Comparison of ENCODE assay signal across 16 cellular contexts in the genomic region with DNA sequence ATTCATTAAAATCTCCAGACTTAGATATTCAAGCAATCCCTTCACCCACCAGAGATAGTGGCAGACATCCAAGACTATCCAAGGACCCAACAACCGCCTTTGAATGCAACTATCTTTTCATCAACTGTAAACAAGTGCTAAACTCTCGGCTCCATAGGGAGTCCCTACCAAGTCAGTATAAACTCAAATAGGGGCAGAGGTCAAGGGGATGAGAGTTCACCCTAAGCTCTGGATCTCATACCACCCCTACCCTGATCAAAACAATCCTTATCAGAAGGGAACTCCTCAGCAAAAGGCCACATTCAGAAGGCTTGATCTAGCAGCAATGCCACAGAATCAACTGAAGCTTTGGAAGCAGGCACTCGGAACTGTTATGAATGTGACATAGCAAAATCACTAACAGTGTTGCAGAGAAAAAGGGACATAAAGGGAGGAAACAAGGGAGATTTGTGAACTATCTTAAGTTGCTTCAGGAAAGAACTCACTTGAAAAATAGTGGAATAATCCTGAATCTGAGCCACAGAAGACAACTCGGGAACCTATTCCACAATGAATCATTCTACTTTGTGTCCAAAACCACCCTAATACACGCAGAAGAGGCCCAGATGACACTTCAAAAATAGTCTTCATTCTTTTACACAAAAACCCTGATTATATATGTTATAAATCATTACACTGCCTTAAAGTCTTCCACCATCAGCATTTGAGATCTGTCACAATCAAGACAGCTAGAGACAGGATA.
DNase-seq lines count a peak whose midpoint lies in the region; ATAC-seq and TF ChIP-seq lines count a peak whose summit lies in the region.
"Had no signal": no experiment of that assay in that cellular context is flagged by ENCODE, and none has a peak within 500 bp of the region (broad histone marks: within the 10 kb centered on the region; RNA-seq: fewer than 3 reads in every experiment).

No MANE protein-coding gene starts in this region.

- H3K36me3 Mint-ChIP-seq in T-helper 2 cell treated with Interferon-gamma antibody and Interleukin-4, amounts not matched to agents 5 μg/mL and 100 μg/mL, for 36 hours (ENCODE audit: low read depth): no peaks in the 10 kb centered on the region

- H3K27me3 Mint-ChIP-seq in T-helper 2 cell treated with Interferon-gamma antibody and Interleukin-4, amounts not matched to agents 5 μg/mL and 100 μg/mL, for 36 hours (ENCODE audit: low read depth): no peaks in the 10 kb centered on the region

- no peak for TF ChIP-seq CTCF in brain microvascular endothelial cell (IDR thresholded peaks at IDR 0.05; ENCODE audit: low read depth, low read length, missing control alignments)

- peak overlapping the region; percentile 49 for H3K27ac ChIP-seq in brain microvascular endothelial cell
- H3K27ac ChIP-seq: prostate gland had no signal

- H3K36me3 ChIP-seq in brain microvascular endothelial cell (replicated peaks): no peaks in the 10 kb centered on the region
- H3K36me3 ChIP-seq: BE2C, prostate gland had no signal

- in situ Hi-C loops in brain microvascular endothelial cell (cut with HindIII; ENCODE audit: low pct_ligation_motif_present, low sequenced_read_pairs): no loop called here

- DNase-seq in EH (ENCODE audit: low read depth) (peak; percentile 92), LoVo (ENCODE audit: low spot score) (peak; percentile 69), brain microvascular endothelial cell (peak; percentile 75), midbrain (lab: John Stamatoyannopoulos, UW) (peak; percentile 24)
- DNase-seq in T-helper 2 cell treated with Interferon-gamma antibody and Interleukin-4, amounts not matched to agents 5 μg/mL and 100 μg/mL, for 36 hours (ENCODE audit: low spot score): no peak
- DNase-seq: activated CD4-positive, alpha-beta T cell treated with anti-CD3 and anti-CD28 coated beads for 1 hour; activated T-cell treated with anti-CD3 and anti-CD28 coated beads, Interleukin-2, amount 50 U/mL, for 24 hours; BE2C; NCI-H1092 treated with DMSO at 0.1 percent for 48 hours; NCI-H526 had no signal

- H3K27me3 ChIP-seq in brain microvascular endothelial cell (replicated peaks): no peaks in the 10 kb centered on the region
- H3K27me3 ChIP-seq: BE2C had no signal

- H3K4me3 ChIP-seq in brain microvascular endothelial cell (ENCODE audit: low read depth, low read length): no peak overlapping the region
- H3K4me3 ChIP-seq: lung, prostate gland had no signal

- H3K9me3 Mint-ChIP-seq in T-helper 2 cell treated with Interferon-gamma antibody and Interleukin-4, amounts not matched to agents 5 μg/mL and 100 μg/mL, for 36 hours: no peaks in the 10 kb centered on the region
- H3K9me3 Mint-ChIP-seq: activated T-cell treated with anti-CD3 and anti-CD28 coated beads, Interleukin-2, amount 50 U/mL, for 24 hours; stimulated activated naive CD8-positive, alpha-beta T cell treated with anti-CD3 and anti-CD28 coated beads, Interleukin-15, Interleukin-2, amounts not matched to agents 100 ng/mL and 50 ng/mL, for 24 hours had no signal

- ATAC-seq in GM21737 (IDR thresholded peaks at IDR 0.05; ENCODE audit: unreplicated experiment): no peak
- no peak for ATAC-seq in HG02884 (IDR thresholded peaks at IDR 0.05; ENCODE audit: unreplicated experiment)
- no peak for ATAC-seq in GM18861 (IDR thresholded peaks at IDR 0.05; ENCODE audit: unreplicated experiment)

- no peaks in the 10 kb centered on the region for H3K4me1 Mint-ChIP-seq in T-helper 2 cell treated with Interferon-gamma antibody and Interleukin-4, amounts not matched to agents 5 μg/mL and 100 μg/mL, for 36 hours (ENCODE audit: low read depth)

- H3K4me3 Mint-ChIP-seq in T-helper 2 cell treated with Interferon-gamma antibody and Interleukin-4, amounts not matched to agents 5 μg/mL and 100 μg/mL, for 36 hours: no peak overlapping the region
- H3K4me3 Mint-ChIP-seq: activated T-cell treated with anti-CD3 and anti-CD28 coated beads, Interleukin-2, amount 50 U/mL, for 24 hours; stimulated activated naive CD8-positive, alpha-beta T cell treated with anti-CD3 and anti-CD28 coated beads, Interleukin-15, Interleukin-2, amounts not matched to agents 100 ng/mL and 50 ng/mL, for 24 hours had no signal

- H3K27ac Mint-ChIP-seq in T-helper 2 cell treated with Interferon-gamma antibody and Interleukin-4, amounts not matched to agents 5 μg/mL and 100 μg/mL, for 36 hours: no peak overlapping the region
- H3K27ac Mint-ChIP-seq: activated T-cell treated with anti-CD3 and anti-CD28 coated beads, Interleukin-2, amount 50 U/mL, for 24 hours; stimulated activated naive CD8-positive, alpha-beta T cell treated with anti-CD3 and anti-CD28 coated beads, Interleukin-15, Interleukin-2, amounts not matched to agents 100 ng/mL and 50 ng/mL, for 24 hours had no signal
